Comparison of ENCODE assay signal across 8 cellular contexts in the genomic region with DNA sequence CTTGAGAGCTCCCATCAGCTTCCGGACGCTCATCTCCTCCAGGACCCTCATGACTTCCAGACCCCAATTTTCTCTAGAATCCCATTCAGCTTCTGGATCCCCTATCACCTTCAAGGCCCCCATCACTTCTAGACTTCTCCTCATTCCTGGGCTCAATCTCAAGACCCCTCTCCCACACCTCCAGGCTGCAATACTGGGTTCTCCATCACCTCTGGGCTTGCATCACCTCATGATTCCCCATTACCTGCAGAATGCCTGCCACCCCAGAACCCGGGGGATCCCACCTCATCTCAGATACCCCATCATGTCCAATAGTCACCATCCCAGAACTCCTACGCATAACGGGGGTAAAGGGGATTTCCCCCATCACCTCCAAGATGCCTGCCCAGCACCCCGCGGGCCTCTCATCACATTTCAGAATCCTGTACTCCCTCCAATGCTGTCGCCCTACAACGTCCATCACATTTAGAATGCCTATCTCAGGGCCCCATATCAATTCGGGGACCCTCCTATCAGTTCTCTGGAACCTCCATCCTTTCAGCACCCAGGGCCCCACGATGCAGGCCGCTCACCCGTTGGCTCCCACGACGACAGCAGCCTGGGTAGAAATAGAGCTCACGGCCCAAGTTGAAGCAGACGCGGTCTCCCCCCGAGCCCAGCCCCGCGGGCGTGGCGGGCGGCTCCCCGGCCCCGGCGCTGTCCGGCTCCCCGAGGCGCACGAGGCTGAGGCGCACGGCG. TPM values are rescaled to one million over a fixed set of nuclear protein-coding genes. Genes with fewer than 3 reads are reported as not detected.
A peak's percentile ranks its signal among the peaks of the same experiment; 100 is the strongest.
DNase-seq lines count a peak whose midpoint lies in the region; ATAC-seq, FAIRE-seq and TF ChIP-seq lines count a peak whose summit lies in the region.

No MANE protein-coding gene starts in this region.

- H3K4me1 ChIP-seq in NT2/D1 (ENCODE audit: insufficient read depth, insufficient read length): peaks cover 5% of the 10 kb centered on the region
- H3K4me1 ChIP-seq in H1 (replicated peaks in 1 of 4; ENCODE audit: control insufficient read depth in 3 of 4, insufficient read depth in 4 of 4, low read length in 3 of 4): peaks cover 0 to 6% (median 4%) of the 10 kb centered on the region in 4 experiments; a peak in 3 of 7 replicates

- TF ChIP-seq POLR2A in H1 (IDR thresholded peaks at IDR 0.05; ENCODE audit: control extremely low read depth in 1 of 2, low read depth in 2 of 2, low read length in 2 of 2): no peak

- H3K9ac ChIP-seq in NT2/D1 (ENCODE audit: insufficient read length, low read depth): peak overlapping the region; percentile 92
- H3K9ac ChIP-seq in H1 (replicated peaks in 1 of 4; ENCODE audit: extremely low read depth in 1 of 4, low read depth in 3 of 4, low read length in 3 of 4): peak overlapping the region; percentile 80 to 98 (median 92)

- peak overlapping the region; percentile 80 for H3K27ac Mint-ChIP-seq in osteocyte (ENCODE audit: unreplicated experiment)

- no peak overlapping the region for H2BK12ac ChIP-seq in H1 (ENCODE audit: low read depth, low read length)

- no peak overlapping the region; the same call in 1 of the 2 replicates for H3K18ac ChIP-seq in H1 (ENCODE audit: extremely low read depth, low read length)

- ATAC-seq in activated T-cell treated with anti-CD3 and anti-CD28 coated beads, Interleukin-2, amount 50 U/mL, for 4 hours: peak; percentile 9 to 39

- no peak overlapping the region for H2AFZ ChIP-seq in H1 (ENCODE audit: low read length)

- peak overlapping the region; percentile 82 for H3K4me3 ChIP-seq in NT2/D1 (ENCODE audit: insufficient read length, low read depth)
- peak overlapping the region; percentile 67 to 100 (median 86) for H3K4me3 ChIP-seq in H1 (ENCODE audit: extremely low read depth in 1 of 4, insufficient read depth in 2 of 4, low read depth in 3 of 4, low read length in 4 of 4)

- peaks cover 34% of the 10 kb centered on the region for H3K36me3 ChIP-seq in NT2/D1 (ENCODE audit: insufficient read depth, insufficient read length, low read length)
- peaks cover 4 to 15% (median 12%) of the 10 kb centered on the region in 4 experiments; a peak in 6 of 8 replicates for H3K36me3 ChIP-seq in H1 (ENCODE audit: control insufficient read depth in 2 of 4, insufficient read depth in 4 of 4, low read length in 3 of 4)

- H3K9me3 ChIP-seq in NT2/D1 (ENCODE audit: insufficient read depth, low read length) (no peaks in the 10 kb centered on the region), H1 (ENCODE audit: insufficient read depth in 2 of 2, low read depth in 1 of 2, low read length in 1 of 2) (no peaks in the 10 kb centered on the region)

- no peak overlapping the region for H4K91ac ChIP-seq in H1 (replicated peaks; ENCODE audit: insufficient read length, low read length)

- H3K79me2 ChIP-seq in H1 (ENCODE audit: control insufficient read depth in 1 of 2, insufficient read depth in 2 of 2, low read length in 2 of 2): peaks cover 0 to 12% of the 10 kb centered on the region in 2 experiments; a peak in 2 of 4 replicates

- peaks cover 10% of the 10 kb centered on the region for H3K79me1 ChIP-seq in H1 (ENCODE audit: low read depth, low read length)

- H3K23me2 ChIP-seq in H1 (ENCODE audit: low read depth, low read length): peaks cover 4% of the 10 kb centered on the region; the same call in 1 of the 2 replicates

- peak overlapping the region; percentile 98 for H4K8ac ChIP-seq in H1 (ENCODE audit: extremely low read depth, insufficient read depth, low read length)

- no peak overlapping the region for H4K5ac ChIP-seq in H1 (ENCODE audit: insufficient read length, low read depth, low read length)

- H3K9me3 Mint-ChIP-seq in activated T-cell treated with anti-CD3 and anti-CD28 coated beads, Interleukin-2, amount 50 U/mL, for 4 hours: no peaks in the 10 kb centered on the region
- no peaks in the 10 kb centered on the region for H3K9me3 Mint-ChIP-seq in osteocyte (ENCODE audit: unreplicated experiment)

- no peak overlapping the region for H3K14ac ChIP-seq in H1 (ENCODE audit: insufficient read length)

- peak overlapping the region; percentile 95 to 99 for H3K4me2 ChIP-seq in H1 (ENCODE audit: insufficient read depth in 1 of 2, low read depth in 2 of 2, low read length in 2 of 2)

- H3K27ac ChIP-seq in H1 (ENCODE audit: low read depth, low read length): peak overlapping the region; percentile 83; the same call in 1 of the 2 replicates

- TF ChIP-seq CTCF in H1 (IDR thresholded peaks at IDR 0.05; ENCODE audit: control extremely low read depth in 1 of 3, insufficient read depth in 1 of 3, low read depth in 1 of 3, low read length in 3 of 3): no peak
- no peak for TF ChIP-seq CTCF in osteocyte (IDR thresholded peaks at IDR 0.05)

- TF ChIP-seq EP300 in H1 (IDR thresholded peaks at IDR 0.05; ENCODE audit: borderline replicate concordance in 1 of 2, low read depth in 2 of 2, low read length in 2 of 2): no peak

- no peak overlapping the region for H2AK5ac ChIP-seq in H1 (ENCODE audit: low read depth, low read length)

- peaks cover 31% of the 10 kb centered on the region for H3K4me1 Mint-ChIP-seq in activated T-cell treated with anti-CD3 and anti-CD28 coated beads, Interleukin-2, amount 50 U/mL, for 4 hours (ENCODE audit: low read depth)
- H3K4me1 Mint-ChIP-seq in osteocyte (ENCODE audit: unreplicated experiment): peaks cover 20% of the 10 kb centered on the region

- peaks cover 0 to 10% of the 10 kb centered on the region in 2 experiments for H4K20me1 ChIP-seq in H1 (replicated peaks in 1 of 2; ENCODE audit: control insufficient read depth in 1 of 2, insufficient read depth in 2 of 2, low read length in 2 of 2)

- H3K56ac ChIP-seq in H1 (replicated peaks; ENCODE audit: insufficient read length, low read depth, low read length): no peak overlapping the region

- POLR2A ChIA-PET in H1 (lab: Charles Lee; ENCODE audit: partially characterized antibody): interaction anchor here (1.0 to 4.3 kb wide), 13 partner anchors 10 to 75 kb away, joined by 3 to 39 read pairs (median 5); a partner anchor contains a TSS

- peak overlapping the region; percentile 94 for H3K4me3 Mint-ChIP-seq in activated T-cell treated with anti-CD3 and anti-CD28 coated beads, Interleukin-2, amount 50 U/mL, for 4 hours
- H3K4me3 Mint-ChIP-seq in osteocyte (ENCODE audit: unreplicated experiment): peak overlapping the region; percentile 91

- FAIRE-seq in H1 (lab: Jason Lieb, UNC): no peak

- DNase-seq in activated T-cell treated with anti-CD3 and anti-CD28 coated beads, Interleukin-2, amount 50 U/mL, for 4 hours: no peak
- DNase-seq in activated T-cell treated with anti-CD3 and anti-CD28 coated beads, Interleukin-2, amount 50 U/mL, for 1 hour: no peak
- DNase-seq in NT2/D1 (ENCODE audit: low read depth, low spot score) (no peak), H1 (ENCODE audit: low read depth in 1 of 2, low spot score in 2 of 2) (no peak), osteocyte (ENCODE audit: extremely low spot score, unreplicated experiment) (no peak), NCI-H510A treated with DMSO at 0.1 percent for 48 hours (lab: John Stamatoyannopoulos, UW) (no peak), NCI-H1436 (lab: John Stamatoyannopoulos, UW) (no peak), NOMO-1 (lab: John Stamatoyannopoulos, UW; ENCODE audit: unreplicated experiment in 2 of 2) (no peak)

- no peak overlapping the region for H3K23ac ChIP-seq in H1 (ENCODE audit: insufficient read length)

- H3K4ac ChIP-seq in H1 (replicated peaks; ENCODE audit: insufficient read length, low read depth, low read length): no peak overlapping the region

- H3K27me3 ChIP-seq in NT2/D1 (ENCODE audit: insufficient read depth, insufficient read length): no peaks in the 10 kb centered on the region
- H3K27me3 ChIP-seq in H1 (replicated peaks in 1 of 4; ENCODE audit: control insufficient read depth in 3 of 4, extremely low read depth in 1 of 4, insufficient read depth in 3 of 4, low read length in 3 of 4): no peaks in the 10 kb centered on the region

- CTCF ChIA-PET in H1 (lab: Charles Lee; ENCODE audit: partially characterized antibody): interaction anchor here (0.7 to 2.1 kb wide), 9 partner anchors 8 to 94 kb away, joined by 3 to 7 read pairs (median 4); a partner anchor contains a TSS

- H2BK120ac ChIP-seq in H1 (replicated peaks; ENCODE audit: low read depth, low read length): no peak overlapping the region

- no peak for TF ChIP-seq RAD21 in H1 (IDR thresholded peaks at IDR 0.05 in 1 of 2, conservative IDR thresholded peaks at IDR 0.05 in 1 of 2; ENCODE audit: low read depth in 2 of 2, low read length in 2 of 2)

- peaks cover 17% of the 10 kb centered on the region for H3K27me3 Mint-ChIP-seq in activated T-cell treated with anti-CD3 and anti-CD28 coated beads, Interleukin-2, amount 50 U/mL, for 4 hours (ENCODE audit: low read depth)
- H3K27me3 Mint-ChIP-seq in osteocyte (ENCODE audit: unreplicated experiment): no peaks in the 10 kb centered on the region

- no peak overlapping the region for H2BK5ac ChIP-seq in H1 (ENCODE audit: low read depth, low read length)

- H3K36me3 Mint-ChIP-seq in activated T-cell treated with anti-CD3 and anti-CD28 coated beads, Interleukin-2, amount 50 U/mL, for 4 hours (ENCODE audit: insufficient read depth): peaks cover 20% of the 10 kb centered on the region
- peaks cover 16% of the 10 kb centered on the region for H3K36me3 Mint-ChIP-seq in osteocyte (ENCODE audit: unreplicated experiment)

- H2BK15ac ChIP-seq in H1 (ENCODE audit: low read length): no peak overlapping the region

- 22% methylated on average over 15 of the region's 34 CpGs; no CpG with 5 or more reads in 1 of the 2 experiments for WGBS in H1 (ENCODE audit: extremely low coverage in 1 of 2, insufficient coverage in 1 of 2, insufficient read length in 1 of 2, insufficient replicate concordance in 2 of 2, low coverage in 1 of 2, low lambda C conversion rate in 2 of 2, missing lambda C conversion rate in 1 of 2), 2 experiments

- no peak overlapping the region for H2BK20ac ChIP-seq in H1 (ENCODE audit: low read length)

RNA-seq across cellular contexts. Expression of a gene that starts 0.7 kb away (rescaled TPM):
- 10 to 100 TPM; 53.3 to 60.5 (median 54.2) TPM for total RNA-seq in activated T-cell treated with anti-CD3 and anti-CD28 coated beads, Interleukin-2, amount 50 U/mL, for 4 hours
- total RNA-seq in H1 (2021; fragmentation: NEBNext Ultra II Directional; extraction: Animal tissue kit (Norgen Biotek cat#: 25700)): 41.0 and 41.6 TPM in 2 replicates
- polyA plus RNA-seq in H1 (2011; rRNA removed): 13.6 and 23.7 TPM in 2 replicates
- polyA plus RNA-seq in H1 (2011; cell fraction: cytosol; rRNA removed): 14.6 TPM
- polyA plus RNA-seq in H1 (2011; cell fraction: nucleus; rRNA removed): 83.4 TPM
- polyA plus RNA-seq in H1 (2012, experiment 1 of 2): 18.1 to 24.8 TPM (median 20.7 TPM) in 4 replicates
- polyA plus RNA-seq in H1 (2012, experiment 2 of 2): 14.5 TPM
- 18.6 TPM for polyA plus RNA-seq in H1 (2013, experiment 1 of 2)
- polyA plus RNA-seq in H1 (2013, experiment 2 of 2): 17.7 TPM
- 18.0 and 24.8 TPM in 2 replicates for polyA minus RNA-seq in H1 (2011; rRNA and poly(A)+ RNA removed)
- polyA minus RNA-seq in H1 (2011; cell fraction: cytosol; rRNA and poly(A)+ RNA removed): 23.3 TPM
- polyA minus RNA-seq in H1 (2011; cell fraction: nucleus; rRNA and poly(A)+ RNA removed): 61.6 TPM
- total RNA-seq in osteocyte: 79.2 and 91.0 TPM in 2 replicates

RNA-seq across cellular contexts. Expression of a gene that starts 9.6 kb away (rescaled TPM):
- total RNA-seq in activated T-cell treated with anti-CD3 and anti-CD28 coated beads, Interleukin-2, amount 50 U/mL, for 4 hours: 10 to 100 TPM; 19.9 to 22.6 (median 21.1) TPM
- 27.4 and 28.2 TPM in 2 replicates for total RNA-seq in H1 (2021; fragmentation: NEBNext Ultra II Directional; extraction: Animal tissue kit (Norgen Biotek cat#: 25700))
- 13.7 and 25.3 TPM in 2 replicates for polyA plus RNA-seq in H1 (2011; rRNA removed)
- 18.9 TPM for polyA plus RNA-seq in H1 (2011; cell fraction: cytosol; rRNA removed)
- 155 TPM for polyA plus RNA-seq in H1 (2011; cell fraction: nucleus; rRNA removed)
- polyA plus RNA-seq in H1 (2012, experiment 1 of 2): 18.9 to 42.0 TPM (median 34.4 TPM) in 4 replicates
- 23.6 TPM for polyA plus RNA-seq in H1 (2012, experiment 2 of 2)
- 12.6 TPM for polyA plus RNA-seq in H1 (2013, experiment 1 of 2)
- polyA plus RNA-seq in H1 (2013, experiment 2 of 2): 10.9 TPM
- polyA minus RNA-seq in H1 (2011; rRNA and poly(A)+ RNA removed): 7.1 and 11.1 TPM in 2 replicates
- polyA minus RNA-seq in H1 (2011; cell fraction: cytosol; rRNA and poly(A)+ RNA removed): 7.6 TPM
- polyA minus RNA-seq in H1 (2011; cell fraction: nucleus; rRNA and poly(A)+ RNA removed): 26.5 TPM
- total RNA-seq in osteocyte: 76.6 and 86.9 TPM in 2 replicates

RNA-seq across cellular contexts. Expression of a gene that starts 22.9 kb away (rescaled TPM):
- total RNA-seq in activated T-cell treated with anti-CD3 and anti-CD28 coated beads, Interleukin-2, amount 50 U/mL, for 4 hours: 1 to 10 TPM; 1.5 to 1.7 (median 1.6) TPM
- total RNA-seq in H1 (2021; fragmentation: NEBNext Ultra II Directional; extraction: Animal tissue kit (Norgen Biotek cat#: 25700)): 24.2 and 27.3 TPM in 2 replicates
- 20.9 and 37.2 TPM in 2 replicates for polyA plus RNA-seq in H1 (2011; rRNA removed)
- polyA plus RNA-seq in H1 (2011; cell fraction: cytosol; rRNA removed): 21.5 TPM
- 69.2 TPM for polyA plus RNA-seq in H1 (2011; cell fraction: nucleus; rRNA removed)
- 7.1 to 16.2 TPM (median 15.3 TPM) in 4 replicates for polyA plus RNA-seq in H1 (2012, experiment 1 of 2)
- 8.7 TPM for polyA plus RNA-seq in H1 (2012, experiment 2 of 2)
- polyA plus RNA-seq in H1 (2013, experiment 1 of 2): 15.1 TPM
- 13.5 TPM for polyA plus RNA-seq in H1 (2013, experiment 2 of 2)
- polyA minus RNA-seq in H1 (2011; rRNA and poly(A)+ RNA removed): 4.6 and 6.7 TPM in 2 replicates
- 18.0 TPM for polyA minus RNA-seq in H1 (2011; cell fraction: cytosol; rRNA and poly(A)+ RNA removed)
- polyA minus RNA-seq in H1 (2011; cell fraction: nucleus; rRNA and poly(A)+ RNA removed): 19.0 TPM
- 34.2 and 35.4 TPM in 2 replicates for total RNA-seq in osteocyte

RNA-seq across cellular contexts. Expression of a gene that starts 23.2 kb away (rescaled TPM):
- total RNA-seq in activated T-cell treated with anti-CD3 and anti-CD28 coated beads, Interleukin-2, amount 50 U/mL, for 4 hours: under 1 TPM; 0.15 to 0.33 (median 0.26) TPM
- 0.19 and 0.25 TPM in 2 replicates for total RNA-seq in H1 (2021; fragmentation: NEBNext Ultra II Directional; extraction: Animal tissue kit (Norgen Biotek cat#: 25700))
- 0.05 TPM in 2 replicates for polyA plus RNA-seq in H1 (2011; rRNA removed)
- polyA plus RNA-seq in H1 (2011; cell fraction: cytosol; rRNA removed): 0.05 TPM
- polyA plus RNA-seq in H1 (2011; cell fraction: nucleus; rRNA removed): 0.43 TPM
- 0.12 TPM in 1 of 4 replicates, not detected in the others for polyA plus RNA-seq in H1 (2012, experiment 1 of 2)
- polyA plus RNA-seq in H1 (2012, experiment 2 of 2): 0.09 TPM
- polyA plus RNA-seq in H1 (2013, experiment 1 of 2): 0.08 TPM
- 0.06 TPM for polyA plus RNA-seq in H1 (2013, experiment 2 of 2)
- 0.22 and 0.35 TPM in 2 replicates for polyA minus RNA-seq in H1 (2011; rRNA and poly(A)+ RNA removed)
- not detected for polyA minus RNA-seq in H1 (2011; cell fraction: cytosol; rRNA and poly(A)+ RNA removed)
- polyA minus RNA-seq in H1 (2011; cell fraction: nucleus; rRNA and poly(A)+ RNA removed): 1.4 TPM
- total RNA-seq in osteocyte: 0.30 and 0.42 TPM in 2 replicates

RNA-seq across cellular contexts. Expression of a gene that starts 58.7 kb away (rescaled TPM):
- not detected for total RNA-seq in activated T-cell treated with anti-CD3 and anti-CD28 coated beads, Interleukin-2, amount 50 U/mL, for 4 hours
- not detected in 2 replicates for total RNA-seq in H1 (2021; fragmentation: NEBNext Ultra II Directional; extraction: Animal tissue kit (Norgen Biotek cat#: 25700))
- polyA plus RNA-seq in H1 (2011; rRNA removed): 0.11 and 0.14 TPM in 2 replicates
- polyA plus RNA-seq in H1 (2011; cell fraction: cytosol; rRNA removed): 0.06 TPM
- polyA plus RNA-seq in H1 (2011; cell fraction: nucleus; rRNA removed): 0.09 TPM
- 0.07 to 0.09 TPM (median 0.08 TPM) in 3 of 4 replicates, not detected in the other for polyA plus RNA-seq in H1 (2012, experiment 1 of 2)
- not detected for polyA plus RNA-seq in H1 (2012, experiment 2 of 2)
- 0.06 TPM for polyA plus RNA-seq in H1 (2013, experiment 1 of 2)
- 0.07 TPM for polyA plus RNA-seq in H1 (2013, experiment 2 of 2)
- 0.16 TPM in 1 of 2 replicates, not detected in the other for polyA minus RNA-seq in H1 (2011; rRNA and poly(A)+ RNA removed)
- polyA minus RNA-seq in H1 (2011; cell fraction: cytosol; rRNA and poly(A)+ RNA removed): not detected
- polyA minus RNA-seq in H1 (2011; cell fraction: nucleus; rRNA and poly(A)+ RNA removed): not detected
- total RNA-seq in osteocyte: not detected in 2 replicates
